In the genomic region with DNA sequence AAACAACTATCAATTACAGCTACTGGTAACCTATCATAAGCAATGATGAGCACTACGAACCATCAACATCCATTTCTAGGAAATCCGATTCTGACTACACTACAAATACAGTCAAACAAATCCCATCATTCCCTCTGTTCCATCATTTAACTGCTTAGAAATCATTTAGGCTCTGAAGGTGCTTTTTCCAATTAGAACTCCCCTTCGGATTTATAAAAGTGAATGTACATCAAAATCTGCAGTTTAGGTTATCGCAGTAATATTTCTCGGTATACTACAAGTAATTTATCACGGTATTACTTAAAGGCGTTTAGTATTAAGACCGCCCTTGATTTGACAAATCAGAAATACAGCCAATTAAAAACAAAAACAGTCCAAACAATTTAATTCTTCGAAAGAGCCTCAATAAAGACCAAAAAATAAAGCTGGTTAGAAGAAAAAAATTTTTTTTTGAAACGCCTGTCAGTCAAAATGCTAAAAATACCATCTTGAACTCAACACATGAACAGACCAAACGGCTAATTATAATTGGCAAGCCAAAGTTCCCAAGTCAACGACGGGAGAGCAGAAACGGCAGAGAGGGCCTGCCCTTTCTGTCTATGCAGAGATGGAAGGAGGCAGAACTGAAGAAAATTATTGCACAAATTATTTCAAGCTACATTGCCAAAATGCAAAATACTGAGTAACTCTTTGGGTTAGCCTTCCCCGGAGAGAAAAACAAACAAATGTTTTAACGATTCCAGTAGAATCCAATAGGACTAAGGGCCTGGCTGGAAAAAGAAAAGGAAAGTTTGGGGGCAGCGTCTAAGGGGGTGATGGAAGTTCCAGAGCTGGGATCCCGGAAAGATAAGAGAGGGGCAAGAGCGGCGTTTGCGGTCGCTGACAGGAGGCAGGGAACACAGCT, we compare ENCODE assay signal across 8 cellular contexts. TPM values are rescaled to one million over a fixed set of nuclear protein-coding genes. Genes with fewer than 3 reads are reported as not detected.
DNase-seq lines count a peak whose midpoint lies in the region; ATAC-seq lines count a peak whose summit lies in the region.

No MANE protein-coding gene starts in this region.

- H3K27ac Mint-ChIP-seq in activated T-helper 1 cell treated with anti-CD3 and anti-CD28 coated beads, Interleukin-12 subunit alpha, Interleukin-12 subunit beta, Interleukin-2, Interleukin-4 antibody, amounts not matched to agents 30 ng/mL and 10 ng/mL and 1 ng/mL, durations not matched to agents 14 hours and 24 hours and 36 hours: peak overlapping the region; percentile 96

- peaks cover 3% of the 10 kb centered on the region for H3K36me3 Mint-ChIP-seq in activated T-cell treated with anti-CD3 and anti-CD28 coated beads, Interleukin-2, amount 50 U/mL, for 4 hours (ENCODE audit: insufficient read depth)
- peaks cover 15% of the 10 kb centered on the region for H3K36me3 Mint-ChIP-seq in activated T-helper 1 cell treated with anti-CD3 and anti-CD28 coated beads, Interleukin-12 subunit alpha, Interleukin-12 subunit beta, Interleukin-2, Interleukin-4 antibody, amounts not matched to agents 30 ng/mL and 10 ng/mL and 1 ng/mL, durations not matched to agents 14 hours and 24 hours and 36 hours (ENCODE audit: low read depth)

- no peaks in the 10 kb centered on the region for H3K27me3 Mint-ChIP-seq in activated T-cell treated with anti-CD3 and anti-CD28 coated beads, Interleukin-2, amount 50 U/mL, for 4 hours (ENCODE audit: low read depth)
- no peaks in the 10 kb centered on the region for H3K27me3 Mint-ChIP-seq in activated T-helper 1 cell treated with anti-CD3 and anti-CD28 coated beads, Interleukin-12 subunit alpha, Interleukin-12 subunit beta, Interleukin-2, Interleukin-4 antibody, amounts not matched to agents 30 ng/mL and 10 ng/mL and 1 ng/mL, durations not matched to agents 14 hours and 24 hours and 36 hours (ENCODE audit: insufficient read depth)

- peaks cover 45% of the 10 kb centered on the region for H3K4me1 Mint-ChIP-seq in activated T-cell treated with anti-CD3 and anti-CD28 coated beads, Interleukin-2, amount 50 U/mL, for 4 hours (ENCODE audit: low read depth)
- H3K4me1 Mint-ChIP-seq in activated T-helper 1 cell treated with anti-CD3 and anti-CD28 coated beads, Interleukin-12 subunit alpha, Interleukin-12 subunit beta, Interleukin-2, Interleukin-4 antibody, amounts not matched to agents 30 ng/mL and 10 ng/mL and 1 ng/mL, durations not matched to agents 14 hours and 24 hours and 36 hours (ENCODE audit: low read depth): peaks cover 46% of the 10 kb centered on the region

- ATAC-seq in activated T-cell treated with anti-CD3 and anti-CD28 coated beads, Interleukin-2, amount 50 U/mL, for 4 hours: no peak
- peak; percentile 53 for ATAC-seq in Right ventricle myocardium superior (ENCODE audit: poor library complexity)

- H3K9me3 Mint-ChIP-seq in activated T-cell treated with anti-CD3 and anti-CD28 coated beads, Interleukin-2, amount 50 U/mL, for 4 hours: no peaks in the 10 kb centered on the region
- no peaks in the 10 kb centered on the region for H3K9me3 Mint-ChIP-seq in activated T-helper 1 cell treated with anti-CD3 and anti-CD28 coated beads, Interleukin-12 subunit alpha, Interleukin-12 subunit beta, Interleukin-2, Interleukin-4 antibody, amounts not matched to agents 30 ng/mL and 10 ng/mL and 1 ng/mL, durations not matched to agents 14 hours and 24 hours and 36 hours

- intact Hi-C loops in activated T-helper 1 cell treated with anti-CD3 and anti-CD28 coated beads, Interleukin-12 subunit alpha, Interleukin-12 subunit beta, Interleukin-2, Interleukin-4 antibody, amounts not matched to agents 30 ng/mL and 10 ng/mL and 1 ng/mL, durations not matched to agents 14 hours and 24 hours and 36 hours (cut with micrococcal nuclease): loop anchor here (1.0 to 10.0 kb wide), 6 partner anchors 41 to 1037 kb away; partner anchors contain the start of genes CEP68, MDH1, UGP2 and WDPCP
- intact Hi-C loops in Right ventricle myocardium superior (cut with DNase I): no loop called here

- no peak for DNase-seq in activated T-cell treated with anti-CD3 and anti-CD28 coated beads, Interleukin-2, amount 50 U/mL, for 4 hours
- DNase-seq in activated T-cell treated with anti-CD3 and anti-CD28 coated beads, Interleukin-2, amount 50 U/mL, for 48 hours: no peak
- DNase-seq in NCI-H1694 treated with DMSO at 0.1 percent for 48 hours (lab: John Stamatoyannopoulos, UW) (peak; percentile 60), Right ventricle myocardium superior (no peak), pons (ENCODE audit: low spot score) (peak; percentile 59), cerebellar nuclear complex (lab: John Stamatoyannopoulos, UW) (no peak)
- DNase-seq in activated T-helper 1 cell treated with anti-CD3 and anti-CD28 coated beads, Interleukin-12 subunit alpha, Interleukin-12 subunit beta, Interleukin-2, Interleukin-4 antibody, amounts not matched to agents 30 ng/mL and 10 ng/mL and 1 ng/mL, durations not matched to agents 14 hours and 24 hours and 36 hours (ENCODE audit: low spot score): no peak
- no peak for DNase-seq in effector CD8-positive, alpha-beta T cell (lab: John Stamatoyannopoulos, UW)

- peak overlapping the region; percentile 96 for H3K4me3 Mint-ChIP-seq in activated T-cell treated with anti-CD3 and anti-CD28 coated beads, Interleukin-2, amount 50 U/mL, for 4 hours
- H3K4me3 Mint-ChIP-seq in activated T-helper 1 cell treated with anti-CD3 and anti-CD28 coated beads, Interleukin-12 subunit alpha, Interleukin-12 subunit beta, Interleukin-2, Interleukin-4 antibody, amounts not matched to agents 30 ng/mL and 10 ng/mL and 1 ng/mL, durations not matched to agents 14 hours and 24 hours and 36 hours: peak overlapping the region; percentile 94

RNA-seq across cellular contexts. Expression of gene VPS54, which starts 1.2 kb away (rescaled TPM):
- 10 to 100 TPM in 2 of 3 donors, 1 to 10 TPM in 1; 9.7 to 10.7 (median 10.2) TPM for total RNA-seq in activated T-cell treated with anti-CD3 and anti-CD28 coated beads, Interleukin-2, amount 50 U/mL, for 4 hours
- 14.9 and 15.4 TPM in 2 replicates for total RNA-seq in activated T-helper 1 cell treated with anti-CD3 and anti-CD28 coated beads, Interleukin-12 subunit alpha, Interleukin-12 subunit beta, Interleukin-2, Interleukin-4 antibody, amounts not matched to agents 30 ng/mL and 10 ng/mL and 1 ng/mL, durations not matched to agents 14 hours and 24 hours and 36 hours
- total RNA-seq in Right ventricle myocardium superior: 8.8 TPM

Comparison
In these comparisons a context has a peak if more than half of its experiments do, and no peak if none do; other contexts are left out.
1. DNase-seq: peak in NCI-H1694 treated with DMSO at 0.1 percent for 48 hours (single experiment) and pons (single experiment); none in activated T-cell treated with anti-CD3 and anti-CD28 coated beads, Interleukin-2, amount 50 U/mL, for 4 hours (single experiment), activated T-cell treated with anti-CD3 and anti-CD28 coated beads, Interleukin-2, amount 50 U/mL, for 48 hours (0 of 2), activated T-helper 1 cell treated with anti-CD3 and anti-CD28 coated beads, Interleukin-12 subunit alpha, Interleukin-12 subunit beta, Interleukin-2, Interleukin-4 antibody, amounts not matched to agents 30 ng/mL and 10 ng/mL and 1 ng/mL, durations not matched to agents 14 hours and 24 hours and 36 hours (single experiment), Right ventricle myocardium superior (single experiment), effector CD8-positive, alpha-beta T cell (single experiment) and cerebellar nuclear complex (0 of 2).